Comparison of ENCODE assay signal across 1 cellular context in the genomic region with DNA sequence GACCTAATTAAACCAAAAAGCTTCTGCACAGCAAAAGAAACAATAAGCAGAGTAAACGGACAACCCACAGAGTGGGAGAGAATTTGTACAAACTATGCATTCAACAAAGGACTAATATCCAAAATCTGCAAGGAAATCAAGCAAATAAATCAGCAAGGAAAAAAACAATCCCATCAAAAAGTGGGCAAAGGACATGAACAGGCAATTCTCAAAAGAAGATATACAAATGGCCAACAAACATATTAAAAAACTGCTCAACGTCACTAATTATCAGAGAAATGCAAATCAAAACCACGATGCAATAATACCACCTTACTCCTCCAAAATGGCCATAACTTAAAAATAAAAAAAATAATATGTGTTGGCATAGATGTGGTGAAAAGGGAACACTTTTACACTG.
A peak's percentile ranks its signal among the peaks of the same experiment; 100 is the strongest.
TF ChIP-seq lines count a peak whose summit lies in the region.

No MANE protein-coding gene starts in this region.

TF ChIP-seq in K562, 482 proteins besides CTCF, POLR2A, EP300 and RAD21 (continues in another document):
- TF ChIP-seq TRIM24 (IDR thresholded peaks at IDR 0.05) (peak in 1 of 2 experiments; percentile 28; a peak in 1 of 4 replicates), ZNF3 (CRISPR knock-in tag; IDR thresholded peaks at IDR 0.05) (no peak), YBX1 (IDR thresholded peaks at IDR 0.05) (no peak), NFYB (IDR thresholded peaks at IDR 0.05; ENCODE audit: extremely low read depth, insufficient read length) (no peak), RFX7 (CRISPR knock-in tag; IDR thresholded peaks at IDR 0.05) (no peak), ZNF717 (CRISPR knock-in tag; IDR thresholded peaks at IDR 0.05) (no peak), ZNF23 (CRISPR knock-in tag; IDR thresholded peaks at IDR 0.05) (no peak), MTA2 (IDR thresholded peaks at IDR 0.05; ENCODE audit: low read depth) (no peak), DNMT1 (IDR thresholded peaks at IDR 0.05) (no peak), TAF7 (tag; IDR thresholded peaks at IDR 0.05) (no peak), RFX5 (IDR thresholded peaks at IDR 0.05; ENCODE audit: low read depth, low read length) (no peak), KAT2B (IDR thresholded peaks at IDR 0.05; ENCODE audit: low read depth, low read length) (no peak), NFIC (IDR thresholded peaks at IDR 0.05) (no peak), PYGO2 (tag; IDR thresholded peaks at IDR 0.05) (no peak), ZNF583 (CRISPR knock-in tag; IDR thresholded peaks at IDR 0.05) (no peak), OTX1 (CRISPR knock-in tag; IDR thresholded peaks at IDR 0.05) (no peak), ZNF785 (CRISPR knock-in tag; IDR thresholded peaks at IDR 0.05) (no peak), HNRNPK (IDR thresholded peaks at IDR 0.05; ENCODE audit: low read depth, low read length, poor library complexity, severe bottlenecking) (no peak), TRIM28 (IDR thresholded peaks at IDR 0.05) (peak; percentile 44; the same call in 1 of the 2 replicates), CHD4 (IDR thresholded peaks at IDR 0.05; ENCODE audit: insufficient read depth, insufficient replicate concordance, low read depth, low read length, poor library complexity, severe bottlenecking) (no peak), RBM17 (IDR thresholded peaks at IDR 0.05; ENCODE audit: borderline replicate concordance, low read depth, low read length) (no peak), PTRF (tag; IDR thresholded peaks at IDR 0.05) (no peak), ZNF133 (CRISPR knock-in tag; IDR thresholded peaks at IDR 0.05) (no peak)
- TF ChIP-seq, protein P1, sequence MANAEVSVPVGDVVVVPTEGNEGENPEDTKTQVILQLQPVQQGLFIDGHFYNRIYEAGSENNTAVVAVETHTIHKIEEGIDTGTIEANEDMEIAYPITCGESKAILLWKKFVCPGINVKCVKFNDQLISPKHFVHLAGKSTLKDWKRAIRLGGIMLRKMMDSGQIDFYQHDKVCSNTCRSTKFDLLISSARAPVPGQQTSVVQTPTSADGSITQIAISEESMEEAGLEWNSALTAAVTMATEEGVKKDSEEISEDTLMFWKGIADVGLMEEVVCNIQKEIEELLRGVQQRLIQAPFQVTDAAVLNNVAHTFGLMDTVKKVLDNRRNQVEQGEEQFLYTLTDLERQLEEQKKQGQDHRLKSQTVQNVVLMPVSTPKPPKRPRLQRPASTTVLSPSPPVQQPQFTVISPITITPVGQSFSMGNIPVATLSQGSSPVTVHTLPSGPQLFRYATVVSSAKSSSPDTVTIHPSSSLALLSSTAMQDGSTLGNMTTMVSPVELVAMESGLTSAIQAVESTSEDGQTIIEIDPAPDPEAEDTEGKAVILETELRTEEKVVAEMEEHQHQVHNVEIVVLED (CRISPR knock-in tag; IDR thresholded peaks at IDR 0.05) = no peak
- TF ChIP-seq, protein P2, sequence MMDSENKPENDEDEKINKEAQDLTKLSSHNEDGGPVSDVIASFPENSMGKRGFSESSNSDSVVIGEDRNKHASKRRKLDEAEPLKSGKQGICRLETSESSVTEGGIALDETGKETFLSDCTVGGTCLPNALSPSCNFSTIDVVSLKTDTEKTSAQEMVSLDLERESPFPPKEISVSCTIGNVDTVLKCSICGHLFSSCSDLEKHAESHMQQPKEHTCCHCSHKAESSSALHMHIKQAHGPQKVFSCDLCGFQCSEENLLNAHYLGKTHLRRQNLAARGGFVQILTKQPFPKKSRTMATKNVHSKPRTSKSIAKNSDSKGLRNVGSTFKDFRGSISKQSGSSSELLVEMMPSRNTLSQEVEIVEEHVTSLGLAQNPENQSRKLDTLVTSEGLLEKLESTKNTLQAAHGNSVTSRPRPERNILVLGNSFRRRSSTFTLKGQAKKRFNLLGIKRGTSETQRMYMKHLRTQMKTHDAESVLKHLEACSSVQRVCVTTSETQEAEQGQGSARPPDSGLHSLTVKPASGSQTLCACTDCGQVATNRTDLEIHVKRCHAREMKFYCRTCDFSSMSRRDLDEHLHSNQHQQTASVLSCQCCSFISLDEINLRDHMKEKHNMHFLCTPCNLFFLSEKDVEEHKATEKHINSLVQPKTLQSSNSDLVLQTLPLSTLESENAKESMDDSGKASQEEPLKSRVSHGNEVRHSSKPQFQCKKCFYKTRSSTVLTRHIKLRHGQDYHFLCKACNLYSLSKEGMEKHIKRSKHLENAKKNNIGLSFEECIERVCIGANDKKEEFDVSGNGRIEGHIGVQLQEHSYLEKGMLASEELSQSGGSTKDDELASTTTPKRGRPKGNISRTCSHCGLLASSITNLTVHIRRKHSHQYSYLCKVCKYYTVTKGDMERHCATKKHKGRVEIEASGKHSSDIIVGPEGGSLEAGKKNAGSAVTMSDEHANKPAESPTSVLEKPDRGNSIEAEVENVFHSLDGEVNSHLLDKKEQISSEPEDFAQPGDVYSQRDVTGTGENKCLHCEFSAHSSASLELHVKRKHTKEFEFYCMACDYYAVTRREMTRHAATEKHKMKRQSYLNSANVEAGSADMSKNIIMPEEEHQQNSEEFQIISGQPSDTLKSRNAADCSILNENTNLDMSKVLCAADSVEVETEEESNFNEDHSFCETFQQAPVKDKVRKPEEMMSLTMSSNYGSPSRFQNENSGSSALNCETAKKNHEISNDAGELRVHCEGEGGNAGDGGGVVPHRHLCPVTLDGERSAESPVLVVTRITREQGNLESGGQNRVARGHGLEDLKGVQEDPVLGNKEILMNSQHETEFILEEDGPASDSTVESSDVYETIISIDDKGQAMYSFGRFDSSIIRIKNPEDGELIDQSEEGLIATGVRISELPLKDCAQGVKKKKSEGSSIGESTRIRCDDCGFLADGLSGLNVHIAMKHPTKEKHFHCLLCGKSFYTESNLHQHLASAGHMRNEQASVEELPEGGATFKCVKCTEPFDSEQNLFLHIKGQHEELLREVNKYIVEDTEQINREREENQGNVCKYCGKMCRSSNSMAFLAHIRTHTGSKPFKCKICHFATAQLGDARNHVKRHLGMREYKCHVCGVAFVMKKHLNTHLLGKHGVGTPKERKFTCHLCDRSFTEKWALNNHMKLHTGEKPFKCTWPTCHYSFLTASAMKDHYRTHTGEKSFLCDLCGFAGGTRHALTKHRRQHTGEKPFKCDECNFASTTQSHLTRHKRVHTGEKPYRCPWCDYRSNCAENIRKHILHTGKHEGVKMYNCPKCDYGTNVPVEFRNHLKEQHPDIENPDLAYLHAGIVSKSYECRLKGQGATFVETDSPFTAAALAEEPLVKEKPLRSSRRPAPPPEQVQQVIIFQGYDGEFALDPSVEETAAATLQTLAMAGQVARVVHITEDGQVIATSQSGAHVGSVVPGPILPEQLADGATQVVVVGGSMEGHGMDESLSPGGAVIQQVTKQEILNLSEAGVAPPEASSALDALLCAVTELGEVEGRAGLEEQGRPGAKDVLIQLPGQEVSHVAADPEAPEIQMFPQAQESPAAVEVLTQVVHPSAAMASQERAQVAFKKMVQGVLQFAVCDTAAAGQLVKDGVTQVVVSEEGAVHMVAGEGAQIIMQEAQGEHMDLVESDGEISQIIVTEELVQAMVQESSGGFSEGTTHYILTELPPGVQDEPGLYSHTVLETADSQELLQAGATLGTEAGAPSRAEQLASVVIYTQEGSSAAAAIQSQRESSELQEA (IDR thresholded peaks at IDR 0.05; ENCODE audit: low read depth) = no peak
- TF ChIP-seq, protein P3, sequence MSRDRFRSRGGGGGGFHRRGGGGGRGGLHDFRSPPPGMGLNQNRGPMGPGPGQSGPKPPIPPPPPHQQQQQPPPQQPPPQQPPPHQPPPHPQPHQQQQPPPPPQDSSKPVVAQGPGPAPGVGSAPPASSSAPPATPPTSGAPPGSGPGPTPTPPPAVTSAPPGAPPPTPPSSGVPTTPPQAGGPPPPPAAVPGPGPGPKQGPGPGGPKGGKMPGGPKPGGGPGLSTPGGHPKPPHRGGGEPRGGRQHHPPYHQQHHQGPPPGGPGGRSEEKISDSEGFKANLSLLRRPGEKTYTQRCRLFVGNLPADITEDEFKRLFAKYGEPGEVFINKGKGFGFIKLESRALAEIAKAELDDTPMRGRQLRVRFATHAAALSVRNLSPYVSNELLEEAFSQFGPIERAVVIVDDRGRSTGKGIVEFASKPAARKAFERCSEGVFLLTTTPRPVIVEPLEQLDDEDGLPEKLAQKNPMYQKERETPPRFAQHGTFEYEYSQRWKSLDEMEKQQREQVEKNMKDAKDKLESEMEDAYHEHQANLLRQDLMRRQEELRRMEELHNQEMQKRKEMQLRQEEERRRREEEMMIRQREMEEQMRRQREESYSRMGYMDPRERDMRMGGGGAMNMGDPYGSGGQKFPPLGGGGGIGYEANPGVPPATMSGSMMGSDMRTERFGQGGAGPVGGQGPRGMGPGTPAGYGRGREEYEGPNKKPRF (IDR thresholded peaks at IDR 0.05; ENCODE audit: low read depth, low read length) = no peak
- TF ChIP-seq, protein P4, sequence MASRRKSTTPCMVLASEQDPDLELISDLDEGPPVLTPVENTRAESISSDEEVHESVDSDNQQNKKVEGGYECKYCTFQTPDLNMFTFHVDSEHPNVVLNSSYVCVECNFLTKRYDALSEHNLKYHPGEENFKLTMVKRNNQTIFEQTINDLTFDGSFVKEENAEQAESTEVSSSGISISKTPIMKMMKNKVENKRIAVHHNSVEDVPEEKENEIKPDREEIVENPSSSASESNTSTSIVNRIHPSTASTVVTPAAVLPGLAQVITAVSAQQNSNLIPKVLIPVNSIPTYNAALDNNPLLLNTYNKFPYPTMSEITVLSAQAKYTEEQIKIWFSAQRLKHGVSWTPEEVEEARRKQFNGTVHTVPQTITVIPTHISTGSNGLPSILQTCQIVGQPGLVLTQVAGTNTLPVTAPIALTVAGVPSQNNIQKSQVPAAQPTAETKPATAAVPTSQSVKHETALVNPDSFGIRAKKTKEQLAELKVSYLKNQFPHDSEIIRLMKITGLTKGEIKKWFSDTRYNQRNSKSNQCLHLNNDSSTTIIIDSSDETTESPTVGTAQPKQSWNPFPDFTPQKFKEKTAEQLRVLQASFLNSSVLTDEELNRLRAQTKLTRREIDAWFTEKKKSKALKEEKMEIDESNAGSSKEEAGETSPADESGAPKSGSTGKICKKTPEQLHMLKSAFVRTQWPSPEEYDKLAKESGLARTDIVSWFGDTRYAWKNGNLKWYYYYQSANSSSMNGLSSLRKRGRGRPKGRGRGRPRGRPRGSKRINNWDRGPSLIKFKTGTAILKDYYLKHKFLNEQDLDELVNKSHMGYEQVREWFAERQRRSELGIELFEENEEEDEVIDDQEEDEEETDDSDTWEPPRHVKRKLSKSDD (conservative IDR thresholded peaks at IDR 0.05; ENCODE audit: low read length) = no peak
- TF ChIP-seq, protein P5, sequence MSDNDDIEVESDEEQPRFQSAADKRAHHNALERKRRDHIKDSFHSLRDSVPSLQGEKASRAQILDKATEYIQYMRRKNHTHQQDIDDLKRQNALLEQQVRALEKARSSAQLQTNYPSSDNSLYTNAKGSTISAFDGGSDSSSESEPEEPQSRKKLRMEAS (CRISPR knock-in tag; IDR thresholded peaks at IDR 0.05) = no peak
- TF ChIP-seq, protein P6, sequence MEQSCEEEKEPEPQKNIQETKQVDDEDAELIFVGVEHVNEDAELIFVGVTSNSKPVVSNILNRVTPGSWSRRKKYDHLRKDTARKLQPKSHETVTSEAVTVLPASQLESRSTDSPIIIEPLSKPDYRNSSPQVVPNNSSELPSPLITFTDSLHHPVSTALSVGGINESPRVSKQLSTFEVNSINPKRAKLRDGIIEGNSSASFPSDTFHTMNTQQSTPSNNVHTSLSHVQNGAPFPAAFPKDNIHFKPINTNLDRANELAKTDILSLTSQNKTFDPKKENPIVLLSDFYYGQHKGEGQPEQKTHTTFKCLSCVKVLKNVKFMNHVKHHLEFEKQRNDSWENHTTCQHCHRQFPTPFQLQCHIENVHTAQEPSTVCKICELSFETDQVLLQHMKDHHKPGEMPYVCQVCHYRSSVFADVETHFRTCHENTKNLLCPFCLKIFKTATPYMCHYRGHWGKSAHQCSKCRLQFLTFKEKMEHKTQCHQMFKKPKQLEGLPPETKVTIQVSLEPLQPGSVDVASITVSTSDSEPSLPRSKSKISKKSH (CRISPR knock-in tag; IDR thresholded peaks at IDR 0.05) = 0 out of 2 replicates have a peak, but pooled peaks have one; percentile 17
- TF ChIP-seq, protein P7, sequence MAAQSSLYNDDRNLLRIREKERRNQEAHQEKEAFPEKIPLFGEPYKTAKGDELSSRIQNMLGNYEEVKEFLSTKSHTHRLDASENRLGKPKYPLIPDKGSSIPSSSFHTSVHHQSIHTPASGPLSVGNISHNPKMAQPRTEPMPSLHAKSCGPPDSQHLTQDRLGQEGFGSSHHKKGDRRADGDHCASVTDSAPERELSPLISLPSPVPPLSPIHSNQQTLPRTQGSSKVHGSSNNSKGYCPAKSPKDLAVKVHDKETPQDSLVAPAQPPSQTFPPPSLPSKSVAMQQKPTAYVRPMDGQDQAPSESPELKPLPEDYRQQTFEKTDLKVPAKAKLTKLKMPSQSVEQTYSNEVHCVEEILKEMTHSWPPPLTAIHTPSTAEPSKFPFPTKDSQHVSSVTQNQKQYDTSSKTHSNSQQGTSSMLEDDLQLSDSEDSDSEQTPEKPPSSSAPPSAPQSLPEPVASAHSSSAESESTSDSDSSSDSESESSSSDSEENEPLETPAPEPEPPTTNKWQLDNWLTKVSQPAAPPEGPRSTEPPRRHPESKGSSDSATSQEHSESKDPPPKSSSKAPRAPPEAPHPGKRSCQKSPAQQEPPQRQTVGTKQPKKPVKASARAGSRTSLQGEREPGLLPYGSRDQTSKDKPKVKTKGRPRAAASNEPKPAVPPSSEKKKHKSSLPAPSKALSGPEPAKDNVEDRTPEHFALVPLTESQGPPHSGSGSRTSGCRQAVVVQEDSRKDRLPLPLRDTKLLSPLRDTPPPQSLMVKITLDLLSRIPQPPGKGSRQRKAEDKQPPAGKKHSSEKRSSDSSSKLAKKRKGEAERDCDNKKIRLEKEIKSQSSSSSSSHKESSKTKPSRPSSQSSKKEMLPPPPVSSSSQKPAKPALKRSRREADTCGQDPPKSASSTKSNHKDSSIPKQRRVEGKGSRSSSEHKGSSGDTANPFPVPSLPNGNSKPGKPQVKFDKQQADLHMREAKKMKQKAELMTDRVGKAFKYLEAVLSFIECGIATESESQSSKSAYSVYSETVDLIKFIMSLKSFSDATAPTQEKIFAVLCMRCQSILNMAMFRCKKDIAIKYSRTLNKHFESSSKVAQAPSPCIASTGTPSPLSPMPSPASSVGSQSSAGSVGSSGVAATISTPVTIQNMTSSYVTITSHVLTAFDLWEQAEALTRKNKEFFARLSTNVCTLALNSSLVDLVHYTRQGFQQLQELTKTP (IDR thresholded peaks at IDR 0.05; ENCODE audit: low read depth in 1 of 2, partially characterized antibody in 2 of 2) = peak in 1 of 2 experiments; percentile 100
- TF ChIP-seq, protein P8, sequence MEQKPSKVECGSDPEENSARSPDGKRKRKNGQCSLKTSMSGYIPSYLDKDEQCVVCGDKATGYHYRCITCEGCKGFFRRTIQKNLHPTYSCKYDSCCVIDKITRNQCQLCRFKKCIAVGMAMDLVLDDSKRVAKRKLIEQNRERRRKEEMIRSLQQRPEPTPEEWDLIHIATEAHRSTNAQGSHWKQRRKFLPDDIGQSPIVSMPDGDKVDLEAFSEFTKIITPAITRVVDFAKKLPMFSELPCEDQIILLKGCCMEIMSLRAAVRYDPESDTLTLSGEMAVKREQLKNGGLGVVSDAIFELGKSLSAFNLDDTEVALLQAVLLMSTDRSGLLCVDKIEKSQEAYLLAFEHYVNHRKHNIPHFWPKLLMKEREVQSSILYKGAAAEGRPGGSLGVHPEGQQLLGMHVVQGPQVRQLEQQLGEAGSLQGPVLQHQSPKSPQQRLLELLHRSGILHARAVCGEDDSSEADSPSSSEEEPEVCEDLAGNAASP (IDR thresholded peaks at IDR 0.05) = no peak
- TF ChIP-seq, protein P9, sequence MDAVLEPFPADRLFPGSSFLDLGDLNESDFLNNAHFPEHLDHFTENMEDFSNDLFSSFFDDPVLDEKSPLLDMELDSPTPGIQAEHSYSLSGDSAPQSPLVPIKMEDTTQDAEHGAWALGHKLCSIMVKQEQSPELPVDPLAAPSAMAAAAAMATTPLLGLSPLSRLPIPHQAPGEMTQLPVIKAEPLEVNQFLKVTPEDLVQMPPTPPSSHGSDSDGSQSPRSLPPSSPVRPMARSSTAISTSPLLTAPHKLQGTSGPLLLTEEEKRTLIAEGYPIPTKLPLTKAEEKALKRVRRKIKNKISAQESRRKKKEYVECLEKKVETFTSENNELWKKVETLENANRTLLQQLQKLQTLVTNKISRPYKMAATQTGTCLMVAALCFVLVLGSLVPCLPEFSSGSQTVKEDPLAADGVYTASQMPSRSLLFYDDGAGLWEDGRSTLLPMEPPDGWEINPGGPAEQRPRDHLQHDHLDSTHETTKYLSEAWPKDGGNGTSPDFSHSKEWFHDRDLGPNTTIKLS (IDR thresholded peaks at IDR 0.05; ENCODE audit: borderline replicate concordance, low read depth) = no peak
